21 cellular contexts compared by ENCODE assay signal in the genomic region with DNA sequence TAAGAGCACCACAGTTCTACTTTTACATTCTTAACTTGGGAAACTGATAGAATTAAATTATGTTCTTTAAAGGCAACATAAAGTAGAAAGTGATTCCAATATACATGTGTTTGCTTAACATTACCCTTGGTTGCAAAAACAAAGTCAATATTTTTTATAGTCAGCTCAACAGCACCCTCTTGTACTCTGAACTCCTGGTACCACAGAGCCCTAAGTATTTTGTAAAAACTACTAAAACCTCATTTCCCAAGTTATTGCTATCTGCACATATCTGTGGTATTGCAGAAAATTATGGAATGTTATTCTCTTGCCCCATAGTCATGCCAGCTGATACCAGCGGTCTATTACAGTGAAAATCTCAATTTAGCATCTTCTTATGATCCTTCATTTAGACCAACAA. TPM values are rescaled to one million over a fixed set of nuclear protein-coding genes. Genes with fewer than 3 reads are reported as not detected.
DNase-seq lines count a peak whose midpoint lies in the region; ATAC-seq, FAIRE-seq and TF ChIP-seq lines count a peak whose summit lies in the region.
"Had no signal": no experiment of that assay in that cellular context is flagged by ENCODE, and none has a peak within 500 bp of the region (broad histone marks: within the 10 kb centered on the region; RNA-seq: fewer than 3 reads in every experiment).

No MANE protein-coding gene starts in this region.

- no peak for DNase-seq in mammary epithelial cell
- no peak for DNase-seq in breast epithelium (ENCODE audit: low spot score in 2 of 2)
- peak; percentile 7 for DNase-seq in PC-3
- peak; percentile 2 for DNase-seq in endothelial cell of umbilical vein (ENCODE audit: low read depth, low spot score)
- no peak for DNase-seq in type B pancreatic cell (ENCODE audit: extremely low spot score, unreplicated experiment)
- no peak for DNase-seq in GM13976 (ENCODE audit: low spot score)
- DNase-seq in SHP77 (lab: John Stamatoyannopoulos, UW), result no peak
- no peak for DNase-seq in sigmoid colon
- DNase-seq: activated CD4-positive, alpha-beta memory T cell treated with anti-CD3 and anti-CD28 coated beads, Interleukin-2, amount 10 ng/mL, durations not matched to agents 7 days and 5 days; amniotic stem cell; H7; head of caudate nucleus; naive thymus-derived CD4-positive, alpha-beta T cell; NCI-H187 had no signal

- dilution Hi-C loops in mammary epithelial cell (cut with HindIII; ENCODE audit: low sequenced_read_pairs), result no loop called here
- dilution Hi-C loops in endothelial cell of umbilical vein (cut with MboI; ENCODE audit: extremely low pct_ligation_motif_present, low sequenced_read_pairs), result no loop called here

- H3K4me1 ChIP-seq in mammary epithelial cell (ENCODE audit: insufficient read depth, low read length) (peaks cover 2% of the 10 kb centered on the region), breast epithelium (peaks cover 0 to 4% of the 10 kb centered on the region in 2 donors), PC-3 (ENCODE audit: insufficient read depth, low read length) (peaks cover 23% of the 10 kb centered on the region), endothelial cell of umbilical vein (ENCODE audit: control insufficient read depth, extremely low read depth, insufficient read depth, low read length) (peaks cover 18% of the 10 kb centered on the region), sigmoid colon (peaks cover 0 to 8% (median 6%) of the 10 kb centered on the region in 4 donors)

- CTCF ChIA-PET in mammary epithelial cell (lab: Charles Lee; ENCODE audit: low non-redundant PET) (no interaction called here), PC-3 (lab: Charles Lee) (no interaction called here), endothelial cell of umbilical vein (lab: Charles Lee) (interaction anchor here (1.1 to 1.6 kb wide), 2 partner anchors 141 to 159 kb away, joined by 3 to 5 read pairs; a partner anchor contains a TSS)

- in situ Hi-C loops in mammary epithelial cell (cut with MboI; ENCODE audit: low sequenced_read_pairs in 2 of 2), result no loop called here
- in situ Hi-C loops in GM13976 (cut with MboI; ENCODE audit: low sequenced_read_pairs, unreplicated experiment), result no loop called here

- intact Hi-C loops in mammary epithelial cell (cut with micrococcal nuclease) (no loop called here), breast epithelium (cut with DNase I; ENCODE audit: low total_unique reads) (no loop called here), PC-3 (cut with micrococcal nuclease) (loop anchor here (5.0 to 10.0 kb wide), 2 partner anchors 40 to 158 kb away; a partner anchor contains a TSS), endothelial cell of umbilical vein (cut with micrococcal nuclease) (loop anchor here (10.0 kb wide), 1 partner anchor 102 kb away; no protein-coding TSS in a partner anchor), sigmoid colon (cut with DNase I) (no loop called here)

- TF ChIP-seq CTCF in mammary epithelial cell (conservative IDR thresholded peaks at IDR 0.05 in 1 of 2, IDR thresholded peaks at IDR 0.05 in 1 of 2; ENCODE audit: extremely low read depth in 1 of 2, insufficient read depth in 1 of 2, low read depth in 1 of 2, low read length in 2 of 2) (no peak), breast epithelium (IDR thresholded peaks at IDR 0.05) (no peak), PC-3 (conservative IDR thresholded peaks at IDR 0.05; ENCODE audit: low read depth, low read length) (no peak; the same call in 1 of the 2 replicates), endothelial cell of umbilical vein (IDR thresholded peaks at IDR 0.05; ENCODE audit: extremely low read depth in 1 of 2, insufficient read depth in 1 of 2, low read depth in 1 of 2, low read length in 2 of 2) (no peak), type B pancreatic cell (conservative IDR thresholded peaks at IDR 0.05) (no peak), GM13976 (IDR thresholded peaks at IDR 0.05; ENCODE audit: borderline replicate concordance, control extremely low read depth, extremely low read depth, insufficient read depth, missing control alignments) (no peak), sigmoid colon (IDR thresholded peaks at IDR 0.05) (no peak)

- H3K36me3 Mint-ChIP-seq in type B pancreatic cell, result no peaks in the 10 kb centered on the region
- H3K36me3 Mint-ChIP-seq: naive thymus-derived CD4-positive, alpha-beta T cell had no signal

- H3K9me3 Mint-ChIP-seq in type B pancreatic cell, result no peaks in the 10 kb centered on the region
- H3K9me3 Mint-ChIP-seq: activated CD4-positive, alpha-beta memory T cell treated with anti-CD3 and anti-CD28 coated beads, Interleukin-2, amount 10 ng/mL, durations not matched to agents 7 days and 5 days had no signal

- TF ChIP-seq EP300 in sigmoid colon (IDR thresholded peaks at IDR 0.05), result no peak

- H3K9ac ChIP-seq in mammary epithelial cell (ENCODE audit: insufficient read depth, low read length) (no peak overlapping the region), PC-3 (ENCODE audit: low read length) (no peak overlapping the region), endothelial cell of umbilical vein (replicated peaks; ENCODE audit: extremely low read depth, insufficient read depth, low read length) (no peak overlapping the region)

- no TSS peak for BruUV-seq in mammary epithelial cell (replicated peaks; lab: Mats Ljungman, UMichigan)
- BruUV-seq in PC-3 (replicated peaks; lab: Mats Ljungman, UMichigan), result no TSS peak
- no TSS peak for BruUV-seq in endothelial cell of umbilical vein (replicated peaks; lab: Mats Ljungman, UMichigan)

- POLR2A ChIA-PET in PC-3 (lab: Charles Lee; ENCODE audit: unreplicated experiment), result no interaction called here
- POLR2A ChIA-PET in endothelial cell of umbilical vein (lab: Charles Lee), result no interaction called here

- FAIRE-seq in endothelial cell of umbilical vein (lab: Jason Lieb, UNC), result no peak
- FAIRE-seq: GM12891, islet of Langerhans had no signal

- H3K9me3 ChIP-seq in mammary epithelial cell (replicated peaks; ENCODE audit: insufficient read depth, low read length) (no peaks in the 10 kb centered on the region), breast epithelium (no peaks in the 10 kb centered on the region), PC-3 (ENCODE audit: low read length) (no peaks in the 10 kb centered on the region), endothelial cell of umbilical vein (replicated peaks; ENCODE audit: control insufficient read depth, insufficient read depth, low read length) (no peaks in the 10 kb centered on the region), sigmoid colon (no peaks in the 10 kb centered on the region)

- no peaks in the 10 kb centered on the region for H3K9me1 ChIP-seq in endothelial cell of umbilical vein (replicated peaks; ENCODE audit: control insufficient read depth, extremely low read depth, insufficient read depth, low read length)

- H3K4me1 Mint-ChIP-seq in type B pancreatic cell (ENCODE audit: unreplicated experiment), result no peaks in the 10 kb centered on the region

- H3K4me3 Mint-ChIP-seq in type B pancreatic cell, result peak overlapping the region; percentile 38

- H2AFZ ChIP-seq in mammary epithelial cell (ENCODE audit: low read depth, low read length) (no peak overlapping the region), PC-3 (ENCODE audit: low read length) (no peak overlapping the region), endothelial cell of umbilical vein (ENCODE audit: low read depth, low read length) (no peak overlapping the region)

- peaks cover 5% of the 10 kb centered on the region for H3F3A ChIP-seq in PC-3 (ENCODE audit: low read length, unreplicated experiment)

- no peak overlapping the region for H3K27ac ChIP-seq in mammary epithelial cell (ENCODE audit: insufficient read depth, low read depth, low read length)
- no peak overlapping the region for H3K27ac ChIP-seq in breast epithelium
- no peak overlapping the region for H3K27ac ChIP-seq in PC-3 (ENCODE audit: low read length)
- no peak overlapping the region for H3K27ac ChIP-seq in endothelial cell of umbilical vein (ENCODE audit: insufficient read depth, low read depth, low read length)
- no peak overlapping the region for H3K27ac ChIP-seq in sigmoid colon

- H3K9me2 ChIP-seq in PC-3 (replicated peaks; ENCODE audit: low read length), result no peaks in the 10 kb centered on the region

- TF ChIP-seq POLR2A in breast epithelium (IDR thresholded peaks at IDR 0.05) (no peak), endothelial cell of umbilical vein (IDR thresholded peaks at IDR 0.05; ENCODE audit: low read depth, low read length) (no peak), sigmoid colon (IDR thresholded peaks at IDR 0.05) (no peak)

- peak overlapping the region; percentile 15 for H3K4me2 ChIP-seq in mammary epithelial cell (ENCODE audit: insufficient read depth, low read depth, low read length)
- H3K4me2 ChIP-seq in PC-3 (ENCODE audit: low read length), result peak overlapping the region; percentile 94
- peak overlapping the region; percentile 96 for H3K4me2 ChIP-seq in endothelial cell of umbilical vein (ENCODE audit: insufficient read depth, low read length)

- H3K27me3 ChIP-seq in mammary epithelial cell (ENCODE audit: insufficient read depth, low read length) (no peaks in the 10 kb centered on the region), breast epithelium (peaks cover 0 to 21% of the 10 kb centered on the region in 2 donors), PC-3 (ENCODE audit: low read length) (no peaks in the 10 kb centered on the region), endothelial cell of umbilical vein (ENCODE audit: control insufficient read depth in 2 of 2, insufficient read depth in 2 of 2, low read length in 2 of 2) (no peaks in the 10 kb centered on the region), sigmoid colon (no peaks in the 10 kb centered on the region)

- H3K27ac Mint-ChIP-seq in type B pancreatic cell, result no peak overlapping the region
- H3K27ac Mint-ChIP-seq: activated CD4-positive, alpha-beta memory T cell treated with anti-CD3 and anti-CD28 coated beads, Interleukin-2, amount 10 ng/mL, durations not matched to agents 7 days and 5 days; naive thymus-derived CD4-positive, alpha-beta T cell had no signal

- no peak for ATAC-seq in PC-3
- ATAC-seq: naive thymus-derived CD4-positive, alpha-beta T cell had no signal

- H3K36me3 ChIP-seq in mammary epithelial cell (ENCODE audit: insufficient read depth, low read length), result peaks cover 2% of the 10 kb centered on the region
- no peaks in the 10 kb centered on the region for H3K36me3 ChIP-seq in breast epithelium
- peaks cover 25% of the 10 kb centered on the region for H3K36me3 ChIP-seq in PC-3 (ENCODE audit: low read depth, low read length)
- no peaks in the 10 kb centered on the region for H3K36me3 ChIP-seq in endothelial cell of umbilical vein (ENCODE audit: control insufficient read depth in 2 of 2, extremely low read depth in 1 of 2, insufficient read depth in 2 of 2, low read length in 2 of 2)
- H3K36me3 ChIP-seq in sigmoid colon, result peaks cover 0 to 3% (median 0%) of the 10 kb centered on the region in 4 donors

- no peaks in the 10 kb centered on the region for H3K27me3 Mint-ChIP-seq in type B pancreatic cell
- H3K27me3 Mint-ChIP-seq: activated CD4-positive, alpha-beta memory T cell treated with anti-CD3 and anti-CD28 coated beads, Interleukin-2, amount 10 ng/mL, durations not matched to agents 7 days and 5 days; naive thymus-derived CD4-positive, alpha-beta T cell had no signal

- H4K20me1 ChIP-seq in mammary epithelial cell (ENCODE audit: insufficient read depth, low read length), result no peaks in the 10 kb centered on the region
- peaks cover 15% of the 10 kb centered on the region for H4K20me1 ChIP-seq in PC-3 (ENCODE audit: low read length)
- H4K20me1 ChIP-seq in endothelial cell of umbilical vein (replicated peaks; ENCODE audit: control insufficient read depth, extremely low read depth, insufficient read depth, low read length), result no peaks in the 10 kb centered on the region

- H3K4me3 ChIP-seq in mammary epithelial cell (replicated peaks in 1 of 3; ENCODE audit: insufficient read depth in 1 of 3, low read depth in 2 of 3, low read length in 3 of 3), result no peak overlapping the region
- no peak overlapping the region for H3K4me3 ChIP-seq in breast epithelium
- H3K4me3 ChIP-seq in PC-3 (ENCODE audit: low read length), result peak overlapping the region; percentile 93
- no peak overlapping the region for H3K4me3 ChIP-seq in endothelial cell of umbilical vein (replicated peaks in 1 of 3; ENCODE audit: insufficient read depth in 1 of 3, low read depth in 1 of 3, low read length in 3 of 3)
- no peak overlapping the region for H3K4me3 ChIP-seq in sigmoid colon

- H3K79me2 ChIP-seq in mammary epithelial cell (ENCODE audit: insufficient read depth, low read length) (peaks cover 53% of the 10 kb centered on the region), PC-3 (ENCODE audit: low read length) (peaks cover 84% of the 10 kb centered on the region), endothelial cell of umbilical vein (ENCODE audit: control insufficient read depth, insufficient read depth, low read length) (peaks cover 62% of the 10 kb centered on the region)

- WGBS in mammary epithelial cell (ENCODE audit: low coverage, missing lambda C conversion rate), result 0% methylated on average over 1 of the region's 1 CpG
- 0% methylated on average over 1 of the region's 1 CpG for WGBS in sigmoid colon, 2 donors

RNA-seq across cellular contexts. Expression of a gene that starts 2.9 kb away (rescaled TPM):
- total RNA-seq in mammary epithelial cell, result 10 to 100 TPM in 1 of 2 donors, under 1 TPM in 1; 0.50 to 18.8 TPM
- polyA plus RNA-seq in mammary epithelial cell, result 14.3 TPM
- polyA minus RNA-seq in mammary epithelial cell, result 28.6 TPM
- under 1 TPM; 0.15 to 0.80 (median 0.33) TPM for total RNA-seq in breast epithelium
- 35.8 and 43.5 TPM in 2 replicates for total RNA-seq in PC-3 (2014; rRNA removed)
- 34.4 and 41.3 TPM in 2 replicates for total RNA-seq in endothelial cell of umbilical vein
- polyA plus RNA-seq in endothelial cell of umbilical vein, result 6.6 and 9.6 TPM in 2 replicates
- 16.4 and 18.1 TPM in 2 replicates for polyA plus RNA-seq in endothelial cell of umbilical vein (2011; cell fraction: cytosol; rRNA removed)
- polyA plus RNA-seq in endothelial cell of umbilical vein (2011; cell fraction: nucleus; rRNA removed), result 18.5 and 25.2 TPM in 2 replicates
- polyA plus RNA-seq in endothelial cell of umbilical vein (2012), result 11.8 and 26.2 TPM in 2 replicates
- 12.1 and 14.9 TPM in 2 replicates for polyA minus RNA-seq in endothelial cell of umbilical vein
- 25.1 TPM for polyA minus RNA-seq in endothelial cell of umbilical vein (2011; cell fraction: cytosol; rRNA and poly(A)+ RNA removed)
- polyA minus RNA-seq in endothelial cell of umbilical vein (2011; cell fraction: nucleus; rRNA and poly(A)+ RNA removed), result 11.1 and 16.5 TPM in 2 replicates
- total RNA-seq in type B pancreatic cell (ENCODE audit: low replicate concordance), result 8.6 and 29.8 TPM in 2 replicates
- total RNA-seq in sigmoid colon, result under 1 TPM; 0.16 to 0.55 (median 0.45) TPM
- polyA plus RNA-seq in sigmoid colon, result 1 to 10 TPM in 2 of 3 donors, under 1 TPM in 1; 0.60 to 5.5 (median 2.1) TPM
- polyA plus RNA-seq: naive thymus-derived CD4-positive, alpha-beta T cell had no signal

RNA-seq across cellular contexts. Expression of a gene that starts 3.1 kb away (rescaled TPM):
- total RNA-seq in mammary epithelial cell, result 10 to 100 TPM; 43.8 to 56.9 TPM
- polyA plus RNA-seq in mammary epithelial cell, result 103 TPM
- 59.2 TPM for polyA minus RNA-seq in mammary epithelial cell
- 10 to 100 TPM; 27.2 to 33.0 (median 32.1) TPM for total RNA-seq in breast epithelium
- total RNA-seq in PC-3 (2014; rRNA removed), result 69.5 and 83.0 TPM in 2 replicates
- 44.5 and 45.6 TPM in 2 replicates for total RNA-seq in endothelial cell of umbilical vein
- polyA plus RNA-seq in endothelial cell of umbilical vein, result 76.0 and 85.4 TPM in 2 replicates
- 85.1 and 95.2 TPM in 2 replicates for polyA plus RNA-seq in endothelial cell of umbilical vein (2011; cell fraction: cytosol; rRNA removed)
- 77.0 and 85.6 TPM in 2 replicates for polyA plus RNA-seq in endothelial cell of umbilical vein (2011; cell fraction: nucleus; rRNA removed)
- 78.9 and 80.1 TPM in 2 replicates for polyA plus RNA-seq in endothelial cell of umbilical vein (2012)
- polyA minus RNA-seq in endothelial cell of umbilical vein, result 94.5 and 105 TPM in 2 replicates
- 44.9 TPM for polyA minus RNA-seq in endothelial cell of umbilical vein (2011; cell fraction: cytosol; rRNA and poly(A)+ RNA removed)
- polyA minus RNA-seq in endothelial cell of umbilical vein (2011; cell fraction: nucleus; rRNA and poly(A)+ RNA removed), result 16.3 and 19.1 TPM in 2 replicates
- 41.5 and 44.0 TPM in 2 replicates for total RNA-seq in type B pancreatic cell (ENCODE audit: low replicate concordance)
- 10 to 100 TPM; 21.2 to 32.8 (median 25.6) TPM for total RNA-seq in sigmoid colon
- polyA plus RNA-seq in sigmoid colon, result 100 to 1,000 TPM in 1 of 3 donors, 10 to 100 TPM in 2; 55.4 to 115 (median 93.7) TPM

RNA-seq across cellular contexts. Expression of a gene that starts 10.8 kb away (rescaled TPM):
- total RNA-seq in mammary epithelial cell (not detected), breast epithelium (not detected), PC-3 (2014; rRNA removed) (not detected in 2 replicates), endothelial cell of umbilical vein (not detected in 2 replicates), type B pancreatic cell (ENCODE audit: low replicate concordance) (not detected in 2 replicates), sigmoid colon (not detected)
- polyA plus RNA-seq in mammary epithelial cell (not detected), endothelial cell of umbilical vein (not detected in 2 replicates), sigmoid colon (under 1 TPM in 1 of 3 donors, not detected in 2; 0.10 TPM)
- polyA minus RNA-seq in mammary epithelial cell (not detected), endothelial cell of umbilical vein (not detected in 2 replicates)
- polyA plus RNA-seq in endothelial cell of umbilical vein (2011; cell fraction: cytosol; rRNA removed), result not detected in 2 replicates
- polyA plus RNA-seq in endothelial cell of umbilical vein (2011; cell fraction: nucleus; rRNA removed), result not detected in 2 replicates
- not detected in 2 replicates for polyA plus RNA-seq in endothelial cell of umbilical vein (2012)
- not detected for polyA minus RNA-seq in endothelial cell of umbilical vein (2011; cell fraction: cytosol; rRNA and poly(A)+ RNA removed)
- not detected in 2 replicates for polyA minus RNA-seq in endothelial cell of umbilical vein (2011; cell fraction: nucleus; rRNA and poly(A)+ RNA removed)
- total RNA-seq: activated CD4-positive, alpha-beta memory T cell treated with anti-CD3 and anti-CD28 coated beads, Interleukin-2, amount 10 ng/mL, durations not matched to agents 7 days and 5 days; epithelial cell of proximal tubule; G401; H7; lung microvascular endothelial cell; MCF 10A; naive thymus-derived CD4-positive, alpha-beta T cell; urinary bladder had no signal
- polyA plus RNA-seq: naive thymus-derived CD4-positive, alpha-beta T cell; urinary bladder had no signal

RNA-seq across cellular contexts. Expression of a gene that starts 24.7 kb away (rescaled TPM):
- total RNA-seq in mammary epithelial cell (not detected), breast epithelium (not detected), PC-3 (2014; rRNA removed) (not detected in 2 replicates), endothelial cell of umbilical vein (not detected in 2 replicates), type B pancreatic cell (ENCODE audit: low replicate concordance) (not detected in 2 replicates), sigmoid colon (not detected)
- polyA plus RNA-seq in mammary epithelial cell (not detected), endothelial cell of umbilical vein (not detected in 2 replicates), sigmoid colon (under 1 TPM in 2 of 3 donors, not detected in 1; 0.25 to 0.60 TPM)
- polyA minus RNA-seq in mammary epithelial cell (not detected), endothelial cell of umbilical vein (not detected in 2 replicates)
- polyA plus RNA-seq in endothelial cell of umbilical vein (2011; cell fraction: cytosol; rRNA removed), result not detected in 2 replicates
- not detected in 2 replicates for polyA plus RNA-seq in endothelial cell of umbilical vein (2011; cell fraction: nucleus; rRNA removed)
- not detected in 2 replicates for polyA plus RNA-seq in endothelial cell of umbilical vein (2012)
- not detected for polyA minus RNA-seq in endothelial cell of umbilical vein (2011; cell fraction: cytosol; rRNA and poly(A)+ RNA removed)
- not detected in 2 replicates for polyA minus RNA-seq in endothelial cell of umbilical vein (2011; cell fraction: nucleus; rRNA and poly(A)+ RNA removed)
- total RNA-seq: activated CD4-positive, alpha-beta memory T cell treated with anti-CD3 and anti-CD28 coated beads, Interleukin-2, amount 10 ng/mL, durations not matched to agents 7 days and 5 days; epithelial cell of proximal tubule; G401; H7; lung microvascular endothelial cell; MCF 10A; naive thymus-derived CD4-positive, alpha-beta T cell; urinary bladder had no signal
- polyA plus RNA-seq: naive thymus-derived CD4-positive, alpha-beta T cell; urinary bladder had no signal

RNA-seq across cellular contexts. Expression of a gene that starts 32.8 kb away (rescaled TPM):
- under 1 TPM in 1 of 2 donors, not detected in 1; 0.26 TPM for total RNA-seq in mammary epithelial cell
- 0.03 TPM for polyA plus RNA-seq in mammary epithelial cell
- not detected for polyA minus RNA-seq in mammary epithelial cell
- 1 to 10 TPM in 1 of 3 donors, under 1 TPM in 2; 0.33 to 1.3 (median 0.64) TPM for total RNA-seq in breast epithelium
- 0.62 TPM in 1 of 2 replicates, not detected in the other for total RNA-seq in PC-3 (2014; rRNA removed)
- 0.21 TPM in 1 of 2 replicates, not detected in the other for total RNA-seq in endothelial cell of umbilical vein
- 0.16 and 0.22 TPM in 2 replicates for polyA plus RNA-seq in endothelial cell of umbilical vein
- polyA plus RNA-seq in endothelial cell of umbilical vein (2011; cell fraction: cytosol; rRNA removed), result not detected in 2 replicates
- polyA plus RNA-seq in endothelial cell of umbilical vein (2011; cell fraction: nucleus; rRNA removed), result 0.26 and 1.2 TPM in 2 replicates
- polyA plus RNA-seq in endothelial cell of umbilical vein (2012), result 0.12 TPM in 1 of 2 replicates, not detected in the other
- 0.22 and 0.49 TPM in 2 replicates for polyA minus RNA-seq in endothelial cell of umbilical vein
- polyA minus RNA-seq in endothelial cell of umbilical vein (2011; cell fraction: cytosol; rRNA and poly(A)+ RNA removed), result not detected
- polyA minus RNA-seq in endothelial cell of umbilical vein (2011; cell fraction: nucleus; rRNA and poly(A)+ RNA removed), result 0.82 TPM in 1 of 2 replicates, not detected in the other
- total RNA-seq in type B pancreatic cell (ENCODE audit: low replicate concordance), result not detected in 2 replicates
- total RNA-seq in sigmoid colon, result 1 to 10 TPM in 1 of 4 donors, under 1 TPM in 2, not detected in 1; 0.27 to 1.7 (median 0.33) TPM
- polyA plus RNA-seq in sigmoid colon, result under 1 TPM; 0.44 to 0.60 (median 0.46) TPM
- total RNA-seq: epithelial cell of proximal tubule, H7, lung microvascular endothelial cell, MCF 10A had no signal
- polyA plus RNA-seq: naive thymus-derived CD4-positive, alpha-beta T cell had no signal

Comparison
In these comparisons a context has a peak if more than half of its experiments do, and no peak if none do; other contexts are left out.
1. DNase-seq: peak in PC-3 (single experiment) and endothelial cell of umbilical vein (single experiment); none in mammary epithelial cell (single experiment), breast epithelium (0 of 2), type B pancreatic cell (single experiment), GM13976 (single experiment), SHP77 (0 of 2) and sigmoid colon (single experiment).
2. H3K4me2 ChIP-seq: peak in every context shown above with its lines; median percentile 96 in endothelial cell of umbilical vein; 94 in PC-3; 15 in mammary epithelial cell.
3. intact Hi-C loops: an anchor here in PC-3 (5.0 to 10.0 kb wide) and endothelial cell of umbilical vein (10.0 kb wide); none called in mammary epithelial cell, breast epithelium and sigmoid colon.